ENCODE assay signal across 22 cellular contexts in genomic region chr18:60389314-60389713, GRCh38. TPM values are rescaled to one million over a fixed set of nuclear protein-coding genes. Genes with fewer than 3 reads are reported as not detected.
DNase-seq lines count a peak whose midpoint lies in the region; ATAC-seq, FAIRE-seq and TF ChIP-seq lines count a peak whose summit lies in the region.
"Had no signal": no experiment of that assay in that cellular context is flagged by ENCODE, and none has a peak within 500 bp of the region (broad histone marks: within the 10 kb centered on the region; RNA-seq: fewer than 3 reads in every experiment).

No MANE protein-coding gene starts in this region.

- H3K4me2 ChIP-seq in GM23248 (ENCODE audit: unreplicated experiment), result peak overlapping the region; percentile 13
- no peak overlapping the region for H3K4me2 ChIP-seq in mesendoderm (ENCODE audit: low read length)
- H3K4me2 ChIP-seq: BLaER1 treated with 17β-estradiol and CSF1 and Interleukin-3, amounts not matched to agents 10 nM and 100 nM; KMS-11 had no signal

- no peak overlapping the region for H2BK120ac ChIP-seq in mesendoderm (ENCODE audit: low read depth, low read length)

- no peaks in the 10 kb centered on the region for H4K20me1 ChIP-seq in GM23248 (ENCODE audit: insufficient read depth)
- H4K20me1 ChIP-seq: BLaER1 treated with 17β-estradiol and CSF1 and Interleukin-3, amounts not matched to agents 10 nM and 100 nM had no signal

- WGBS in GM23248 (ENCODE audit: low coverage in 1 of 2, low lambda C conversion rate in 2 of 2, missing lambda C conversion rate in 2 of 2), 2 experiments, result 0 to 4% methylated on average over 1 of the region's 1 CpG
- no CpG with 5 or more reads among the region's 1 CpG for WGBS in mesendoderm (ENCODE audit: extremely low coverage, insufficient coverage, low lambda C conversion rate)

- H2BK15ac ChIP-seq in mesendoderm (replicated peaks; ENCODE audit: low read depth), result no peak overlapping the region

- DNase-seq in BJ (ENCODE audit: low read depth), result peak; percentile 1
- no peak for DNase-seq in GM23248
- DNase-seq in NCI-H82 (lab: John Stamatoyannopoulos, UW), result peak; percentile 88
- DNase-seq in DMS79 (lab: John Stamatoyannopoulos, UW), result no peak
- no peak for DNase-seq in mesendoderm
- no peak for DNase-seq in NCI-H2081 (lab: John Stamatoyannopoulos, UW)
- DNase-seq: ACHN; CD8-positive, alpha-beta memory T cell; COR-L47; DMS153; DMS79 treated with DMSO at 0.1 percent for 48 hours; EL had no signal

- H3K9me2 ChIP-seq in GM23248 (ENCODE audit: insufficient read depth), result no peaks in the 10 kb centered on the region; the same call in 1 of the 2 replicates

- in situ Hi-C loops in GM23248 (cut with MboI), result no loop called here

- peaks cover 14% of the 10 kb centered on the region; the same call in 1 of the 2 replicates for H3F3A ChIP-seq in GM23248 (ENCODE audit: insufficient read depth)

- no peak overlapping the region for H3K23ac ChIP-seq in mesendoderm (ENCODE audit: low read length)

- no peak overlapping the region for H3K9ac ChIP-seq in GM23248
- no peak overlapping the region for H3K9ac ChIP-seq in mesendoderm (ENCODE audit: low read length)
- H3K9ac ChIP-seq: BLaER1 treated with 17β-estradiol and CSF1 and Interleukin-3, amounts not matched to agents 10 nM and 100 nM; KMS-11 had no signal

- FAIRE-seq in endometrium (lab: Jason Lieb, UNC), result peak; percentile 23
- FAIRE-seq: A204.1, GM12878 had no signal

- no peak overlapping the region for H3K4me3 ChIP-seq in BJ (ENCODE audit: low read depth, low read length)
- no peak overlapping the region for H3K4me3 ChIP-seq in GM23248
- H3K4me3 ChIP-seq in mesendoderm (ENCODE audit: low read length), result no peak overlapping the region
- H3K4me3 ChIP-seq: BLaER1 treated with 17β-estradiol and CSF1 and Interleukin-3, amounts not matched to agents 10 nM and 100 nM; GM12878; HAP-1 had no signal

- TF ChIP-seq CTCF in BJ (IDR thresholded peaks at IDR 0.05; ENCODE audit: insufficient read depth, low read depth, low read length), result no peak

- no peak overlapping the region for H4K8ac ChIP-seq in mesendoderm (ENCODE audit: low read depth, low read length)

- H2AK5ac ChIP-seq in mesendoderm (ENCODE audit: low read length), result no peak overlapping the region

- no peak overlapping the region for H3K18ac ChIP-seq in mesendoderm (ENCODE audit: low read length)

- H2AFZ ChIP-seq in GM23248, result no peak overlapping the region

- CTCF ChIA-PET in BJ (lab: Yijun Ruan, JAX), result no interaction called here

- no peak overlapping the region for H3K4ac ChIP-seq in mesendoderm (ENCODE audit: low read depth, low read length)

- no peaks in the 10 kb centered on the region for H3K27me3 ChIP-seq in BJ (ENCODE audit: control insufficient read depth, insufficient read depth, low read length)
- no peaks in the 10 kb centered on the region for H3K27me3 ChIP-seq in GM23248 (replicated peaks; ENCODE audit: insufficient read depth)
- no peaks in the 10 kb centered on the region for H3K27me3 ChIP-seq in mesendoderm (ENCODE audit: insufficient read depth, low read length, poor library complexity)
- H3K27me3 ChIP-seq: BLaER1 treated with 17β-estradiol and CSF1 and Interleukin-3, amounts not matched to agents 10 nM and 100 nM had no signal

- H3K9me3 ChIP-seq in GM23248 (ENCODE audit: low read depth), result no peaks in the 10 kb centered on the region
- H3K9me3 ChIP-seq: BLaER1 treated with 17β-estradiol and CSF1 and Interleukin-3, amounts not matched to agents 10 nM and 100 nM; HAP-1 had no signal

- H4K5ac ChIP-seq in mesendoderm (ENCODE audit: low read length), result no peak overlapping the region

- no peaks in the 10 kb centered on the region for H3K79me1 ChIP-seq in mesendoderm (ENCODE audit: low read length)

- H3K27ac ChIP-seq in GM23248, result no peak overlapping the region
- H3K27ac ChIP-seq in mesendoderm (ENCODE audit: low read depth, low read length), result no peak overlapping the region
- H3K27ac ChIP-seq: BLaER1 treated with 17β-estradiol and CSF1 and Interleukin-3, amounts not matched to agents 10 nM and 100 nM; HL-60; KMS-11 had no signal

- H3K36me3 ChIP-seq in BJ (ENCODE audit: control insufficient read depth, insufficient read depth, low read length) (no peaks in the 10 kb centered on the region), GM23248 (ENCODE audit: low read depth) (no peaks in the 10 kb centered on the region), mesendoderm (ENCODE audit: control insufficient read depth, insufficient read depth, low read length) (no peaks in the 10 kb centered on the region)
- H3K36me3 ChIP-seq: BLaER1 treated with 17β-estradiol and CSF1 and Interleukin-3, amounts not matched to agents 10 nM and 100 nM; HAP-1 had no signal

- POLR2A ChIA-PET in BJ (lab: Charles Lee), result no interaction called here

- H3K79me2 ChIP-seq in GM23248 (ENCODE audit: insufficient read depth) (no peaks in the 10 kb centered on the region), mesendoderm (ENCODE audit: control insufficient read depth, insufficient read depth, low read length) (no peaks in the 10 kb centered on the region)

- H2BK5ac ChIP-seq in mesendoderm (ENCODE audit: low read length), result no peak overlapping the region

- no peak for ATAC-seq in HG02798 (IDR thresholded peaks at IDR 0.05; ENCODE audit: poor library complexity, unreplicated experiment)
- ATAC-seq: GM12878 had no signal

- H3K4me1 ChIP-seq in GM23248 (ENCODE audit: insufficient read depth) (peaks cover 26% of the 10 kb centered on the region), mesendoderm (ENCODE audit: control insufficient read depth, low read depth, low read length) (no peaks in the 10 kb centered on the region)
- H3K4me1 ChIP-seq: BLaER1 treated with 17β-estradiol and CSF1 and Interleukin-3, amounts not matched to agents 10 nM and 100 nM; HAP-1 had no signal

- H3K56ac ChIP-seq in mesendoderm (ENCODE audit: low read length), result no peak overlapping the region

RNA-seq across cellular contexts. Expression of gene MC4R, which starts 16.7 kb away (rescaled TPM):
- polyA plus RNA-seq in BJ (2011; rRNA removed), result not detected in 2 replicates
- not detected in 2 replicates for polyA minus RNA-seq in BJ (2011; rRNA and poly(A)+ RNA removed)
- total RNA-seq in GM23248 (2014; rRNA removed; shearing (Covaris generic)), result 0.32 TPM in 1 of 2 replicates, not detected in the other
- polyA plus RNA-seq in GM23248 (2016; fragmentation: Nextera tagmentation; extraction: Ambion mirVana), result 0.14 and 0.33 TPM in 2 replicates
- polyA plus RNA-seq in mesendoderm (2013, experiment 1 of 2), result 0.07 TPM
- polyA plus RNA-seq in mesendoderm (2013, experiment 2 of 2), result 0.01 TPM
- total RNA-seq: CD8-positive, alpha-beta memory T cell; G401; GM12878; HT1080 had no signal
- polyA plus RNA-seq: CD8-positive, alpha-beta memory T cell; GM12878 had no signal

Comparison
In these comparisons a context has a peak if more than half of its experiments do, and no peak if none do; other contexts are left out.
1. DNase-seq: peak in BJ (single experiment) and NCI-H82 (single experiment); none in GM23248 (single experiment), DMS79 (single experiment), mesendoderm (single experiment) and NCI-H2081 (0 of 2).